Comparison of ENCODE assay signal across 10 cellular contexts in genomic region chr1:16725439-16726245, GRCh38. TPM values are rescaled to one million over a fixed set of nuclear protein-coding genes. Genes with fewer than 3 reads are reported as not detected.
DNase-seq lines count a peak whose midpoint lies in the region; ATAC-seq, FAIRE-seq and TF ChIP-seq lines count a peak whose summit lies in the region.
"Not testable (repeated sequence)": the region's sequence is repeated elsewhere in the genome, so short reads cannot be mapped to it uniquely, and the experiment has no call there.
"Had no signal": no experiment of that assay in that cellular context is flagged by ENCODE, and none has a peak within 500 bp of the region (broad histone marks: within the 10 kb centered on the region; RNA-seq: fewer than 3 reads in every experiment).

No MANE protein-coding gene starts in this region.

- 0 out of 4 replicates have a peak, but pooled peaks of 1 of the 2 experiments have one; percentile 15 for TF ChIP-seq RAD21 in K562 (CRISPR knock-in tag; conservative IDR thresholded peaks at IDR 0.05 in 1 of 2, IDR thresholded peaks at IDR 0.05 in 1 of 2)

- not testable (repeated sequence) for H3K9ac ChIP-seq in K562 (ENCODE audit: insufficient read depth in 1 of 2, low read depth in 2 of 2, low read length in 2 of 2)

- CTCF ChIA-PET in HEK293 (lab: Yijun Ruan, JAX), result interaction anchor here (1.8 kb wide), 1 partner anchor 17 kb away, joined by 15 read pairs; no protein-coding TSS in a partner anchor
- CTCF ChIA-PET in K562 (lab: Yijun Ruan, JAX; ENCODE audit: low intra/inter-chr PET ratio), result not testable (repeated sequence)

- H3K4me3 ChIP-seq in HEK293 (ENCODE audit: low read depth, low read length); K562; gastroesophageal sphincter; lung: not testable (repeated sequence)

- H3K4me2 ChIP-seq in K562 (ENCODE audit: insufficient read depth, low read length), result not testable (repeated sequence)

- not testable (repeated sequence) for FAIRE-seq in K562 (lab: Jason Lieb, UNC); urothelium cell line (lab: Jason Lieb, UNC)

- H4K20me1 ChIP-seq in K562 (replicated peaks; ENCODE audit: control insufficient read depth, insufficient read depth, low read length), result not testable (repeated sequence)

- not testable (repeated sequence) for H3K36me3 ChIP-seq in HEK293 (ENCODE audit: control insufficient read depth in 2 of 2, insufficient read depth in 1 of 2, low read length in 2 of 2); K562 (ENCODE audit: control insufficient read depth, insufficient read depth, low read length); gastroesophageal sphincter; lung (ENCODE audit: control insufficient read depth in 2 of 2, insufficient read depth in 2 of 2, low read length in 2 of 2)

- ATAC-seq in K562 (peak; percentile 16), gastroesophageal sphincter (peak; percentile 29), sciatic nerve (peak; percentile 35)
- ATAC-seq in lung (ENCODE audit: insufficient read depth, low FRiP score), result not testable (repeated sequence)

- in situ Hi-C loops in K562 (cut with MboI), result loop anchor here (5.0 to 10.0 kb wide), 5 partner anchors 47 to 181 kb away; no protein-coding TSS in a partner anchor

- H3K4me1 ChIP-seq in HEK293 (ENCODE audit: control insufficient read depth, insufficient read depth, low read length); gastroesophageal sphincter; lung (ENCODE audit: control insufficient read depth in 2 of 2, insufficient read depth in 2 of 2, low read length in 2 of 2): not testable (repeated sequence)
- H3K4me1 ChIP-seq in K562 (replicated peaks in 1 of 2; ENCODE audit: control insufficient read depth in 2 of 2, insufficient read depth in 2 of 2, low read length in 2 of 2), result peaks cover 4 to 14% of the 10 kb centered on the region in 2 experiments; a peak in 4 of 5 replicates

- TF ChIP-seq POLR2A in K562 (conservative IDR thresholded peaks at IDR 0.05); gastroesophageal sphincter (IDR thresholded peaks at IDR 0.05): not testable (repeated sequence)

- H3K27ac ChIP-seq in HEK293 (ENCODE audit: extremely low read depth, low read depth, low read length); K562 (ENCODE audit: extremely low read depth, low read depth, low read length); gastroesophageal sphincter; lung (ENCODE audit: low read depth in 1 of 2, low read length in 1 of 2): not testable (repeated sequence)

- not testable (repeated sequence) for H3K9me3 ChIP-seq in HEK293 (ENCODE audit: control insufficient read depth, insufficient read depth, low read depth, low read length); K562 (replicated peaks; ENCODE audit: control insufficient read depth, insufficient read depth, low read depth, low read length); gastroesophageal sphincter; lung (ENCODE audit: control insufficient read depth in 2 of 2, insufficient read depth in 1 of 2, low read length in 1 of 2)

- TF ChIP-seq CTCF in HEK293 (tag by site-specific recombination; IDR thresholded peaks at IDR 0.05); K562 (IDR thresholded peaks at IDR 0.05 in 2 of 3, conservative IDR thresholded peaks at IDR 0.05 in 1 of 3; ENCODE audit: insufficient read depth in 2 of 3, low read depth in 1 of 3, low read length in 3 of 3); gastroesophageal sphincter (IDR thresholded peaks at IDR 0.05); lung (IDR thresholded peaks at IDR 0.05; ENCODE audit: control extremely low read depth, extremely low read depth): not testable (repeated sequence)

- not testable (repeated sequence) for H3K27me3 ChIP-seq in K562 (ENCODE audit: control insufficient read depth in 2 of 2, insufficient read depth in 2 of 2, low read length in 2 of 2); lung (ENCODE audit: control insufficient read depth, insufficient read depth)
- peaks cover 37% of the 10 kb centered on the region for H3K27me3 ChIP-seq in gastroesophageal sphincter

- POLR2A ChIA-PET in HEK293 (lab: Yijun Ruan, JAX), result not testable (repeated sequence)
- POLR2A ChIA-PET in K562 (lab: Yijun Ruan, JAX), result interaction anchor here (0.6 to 1.8 kb wide), 3 partner anchors 14 to 1290 kb away, joined by 4 to 6 read pairs (median 4); no protein-coding TSS in a partner anchor

- TF ChIP-seq EP300 in K562 (IDR thresholded peaks at IDR 0.05; ENCODE audit: low read length); gastroesophageal sphincter (IDR thresholded peaks at IDR 0.05): not testable (repeated sequence)

- H2AFZ ChIP-seq in K562 (ENCODE audit: low read depth, low read length), result not testable (repeated sequence)

- not testable (repeated sequence) for H3K9me1 ChIP-seq in K562 (ENCODE audit: control insufficient read depth, insufficient read depth, low read length)

- H3K79me2 ChIP-seq in K562 (ENCODE audit: control insufficient read depth, insufficient read depth, low read length), result not testable (repeated sequence)

- intact Hi-C loops in K562 (cut with micrococcal nuclease); sciatic nerve (cut with DNase I): not testable (repeated sequence)

- not testable (repeated sequence) for BruUV-seq in K562 (replicated peaks; lab: Mats Ljungman, UMichigan)

- peak; percentile 16 for DNase-seq in ELF-1 (ENCODE audit: low read depth, low spot score)
- DNase-seq in SK-N-DZ (ENCODE audit: low spot score), result peak; percentile 16
- peak; percentile 6 to 15 (median 12) for DNase-seq in K562 (ENCODE audit: extremely low read depth in 1 of 4, low spot score in 3 of 4)
- DNase-seq in lung (ENCODE audit: low spot score), result peak; percentile 27
- DNase-seq in sciatic nerve (ENCODE audit: low spot score), result not testable (repeated sequence)
- DNase-seq in urothelium cell line (ENCODE audit: low spot score), result peak; percentile 9

- 31% methylated on average over 10 of the region's 10 CpGs for WGBS in K562 (ENCODE audit: insufficient coverage, low coverage, missing lambda C conversion rate)
- WGBS in gastroesophageal sphincter (ENCODE audit: low coverage in 1 of 2), 2 donors, result 55 to 75% methylated on average over 10 of the region's 10 CpGs
- 81 to 88% methylated on average over 10 of the region's 10 CpGs for WGBS in lung, 2 donors

RNA-seq across cellular contexts. Expression of gene RNU1-4, which starts 14.7 kb away (rescaled TPM):
- polyA plus RNA-seq in SK-N-DZ (2014; cell fraction: cytosol; rRNA removed), result not detected in 2 replicates
- not detected in 2 replicates for polyA plus RNA-seq in SK-N-DZ (2014; cell fraction: nucleus; rRNA removed)
- total RNA-seq in K562 (2011; cell fraction: chromatin; rRNA removed; ENCODE audit: low replicate concordance), result under 0.01 TPM in 2 replicates
- under 0.01 and 21,200 TPM in 2 replicates for total RNA-seq in K562 (2011; cell fraction: nucleolus; rRNA removed)
- total RNA-seq in K562 (2011; cell fraction: nucleoplasm; rRNA removed), result under 0.01 and 24,158 TPM in 2 replicates
- under 0.01 TPM in 2 replicates for total RNA-seq in K562 (2014; rRNA removed)
- 28,565 and 32,823 TPM in 2 replicates for total RNA-seq in K562 (2014; rRNA removed; fragmentation: Illumina TruSeq; extraction: Trizol)
- total RNA-seq in K562 (2015; rRNA removed; fragmentation: Illumina TruSeq; extraction: Trizol), result 20,456 and 27,045 TPM in 2 replicates
- total RNA-seq in K562 (2021), result 2,231 and 2,538 TPM in 2 replicates
- polyA plus RNA-seq in K562 (2011; rRNA removed), result 83.9 TPM in 1 of 2 replicates, not detected in the other
- under 0.01 TPM in 1 of 2 replicates, not detected in the other for polyA plus RNA-seq in K562 (2011; cell fraction: cytosol; rRNA removed)
- under 0.01 and 1,424 TPM in 2 replicates for polyA plus RNA-seq in K562 (2011; cell fraction: nucleus; rRNA removed)
- 25.1 TPM in 1 of 2 replicates, not detected in the other for polyA plus RNA-seq in K562 (2012)
- polyA plus RNA-seq in K562 (2014; fragmentation: Illumina TruSeq; extraction: Trizol), result not detected in 2 replicates
- polyA plus RNA-seq in K562 (2014; fragmentation: Nextera tagmentation; extraction: Ambion mirVana), result 1 to 10 TPM in 1 of 2 experiments, not detected in 1; 3.0 TPM
- not detected in 2 replicates for polyA plus RNA-seq in K562 (2014; rRNA removed)
- 10,756 and 20,531 TPM in 2 replicates for polyA minus RNA-seq in K562 (2011; rRNA and poly(A)+ RNA removed)
- polyA minus RNA-seq in K562 (2011; cell fraction: cytosol; rRNA and poly(A)+ RNA removed), result 58,964 and 66,171 TPM in 2 replicates
- polyA minus RNA-seq in K562 (2011; cell fraction: nucleus; rRNA and poly(A)+ RNA removed), result 66,769 and 85,880 TPM in 2 replicates
- under 1 TPM in 3 of 4 donors, not detected in 1; under 0.01 TPM for total RNA-seq in gastroesophageal sphincter
- total RNA-seq in lung, result 1,000 to 10,000 TPM in 1 of 2 donors, under 1 TPM in 1; under 0.01 to 3,134 TPM
- polyA plus RNA-seq in lung, result not detected
- total RNA-seq in sciatic nerve, result 13,769 TPM
- total RNA-seq: HT1080 had no signal
- polyA plus RNA-seq: IgD-negative memory B cell had no signal

RNA-seq across cellular contexts. Expression of gene RNU1-3, which starts 58.9 kb away (rescaled TPM):
- polyA plus RNA-seq in SK-N-DZ (2014; cell fraction: cytosol; rRNA removed), result not detected in 2 replicates
- not detected in 2 replicates for polyA plus RNA-seq in SK-N-DZ (2014; cell fraction: nucleus; rRNA removed)
- under 0.01 TPM in 2 replicates for total RNA-seq in K562 (2011; cell fraction: chromatin; rRNA removed; ENCODE audit: low replicate concordance)
- under 0.01 and 21,200 TPM in 2 replicates for total RNA-seq in K562 (2011; cell fraction: nucleolus; rRNA removed)
- under 0.01 and 24,158 TPM in 2 replicates for total RNA-seq in K562 (2011; cell fraction: nucleoplasm; rRNA removed)
- total RNA-seq in K562 (2014; rRNA removed), result under 0.01 TPM in 2 replicates
- total RNA-seq in K562 (2014; rRNA removed; fragmentation: Illumina TruSeq; extraction: Trizol), result 28,565 and 32,823 TPM in 2 replicates
- 20,456 and 27,045 TPM in 2 replicates for total RNA-seq in K562 (2015; rRNA removed; fragmentation: Illumina TruSeq; extraction: Trizol)
- total RNA-seq in K562 (2021), result 2,231 and 2,538 TPM in 2 replicates
- polyA plus RNA-seq in K562 (2011; rRNA removed), result 83.9 TPM in 1 of 2 replicates, not detected in the other
- under 0.01 TPM in 1 of 2 replicates, not detected in the other for polyA plus RNA-seq in K562 (2011; cell fraction: cytosol; rRNA removed)
- under 0.01 and 1,424 TPM in 2 replicates for polyA plus RNA-seq in K562 (2011; cell fraction: nucleus; rRNA removed)
- 25.1 TPM in 1 of 2 replicates, not detected in the other for polyA plus RNA-seq in K562 (2012)
- not detected in 2 replicates for polyA plus RNA-seq in K562 (2014; fragmentation: Illumina TruSeq; extraction: Trizol)
- 1 to 10 TPM in 1 of 2 experiments, not detected in 1; 3.0 TPM for polyA plus RNA-seq in K562 (2014; fragmentation: Nextera tagmentation; extraction: Ambion mirVana)
- polyA plus RNA-seq in K562 (2014; rRNA removed), result not detected in 2 replicates
- 10,756 and 20,531 TPM in 2 replicates for polyA minus RNA-seq in K562 (2011; rRNA and poly(A)+ RNA removed)
- 58,964 and 66,171 TPM in 2 replicates for polyA minus RNA-seq in K562 (2011; cell fraction: cytosol; rRNA and poly(A)+ RNA removed)
- 66,769 and 85,880 TPM in 2 replicates for polyA minus RNA-seq in K562 (2011; cell fraction: nucleus; rRNA and poly(A)+ RNA removed)
- under 1 TPM in 3 of 4 donors, not detected in 1; under 0.01 TPM for total RNA-seq in gastroesophageal sphincter
- 1,000 to 10,000 TPM in 1 of 2 donors, under 1 TPM in 1; under 0.01 to 3,134 TPM for total RNA-seq in lung
- not detected for polyA plus RNA-seq in lung
- 13,769 TPM for total RNA-seq in sciatic nerve
- total RNA-seq: HT1080 had no signal
- polyA plus RNA-seq: IgD-negative memory B cell had no signal
